ENCODE assay signal across 8 cellular contexts in genomic region chr12:110826592-110827200, GRCh38. TPM values are rescaled to one million over a fixed set of nuclear protein-coding genes. Genes with fewer than 3 reads are reported as not detected.
A peak's percentile ranks its signal among the peaks of the same experiment; 100 is the strongest.
DNase-seq lines count a peak whose midpoint lies in the region; ATAC-seq and TF ChIP-seq lines count a peak whose summit lies in the region.

No MANE protein-coding gene starts in this region.

- no peaks in the 10 kb centered on the region for H3K9me3 Mint-ChIP-seq in activated naive CD4-positive, alpha-beta T cell treated with anti-CD3 and anti-CD28 coated beads, Interleukin-2, amount 50 U/mL, for 72 hours

- peak overlapping the region in 1 of 2 donors; percentile 46 for H3K27ac Mint-ChIP-seq in activated naive CD4-positive, alpha-beta T cell treated with anti-CD3 and anti-CD28 coated beads, Interleukin-2, amount 50 U/mL, for 72 hours

- H3K9me3 ChIP-seq in cardiac muscle cell (ENCODE audit: low read depth) (no peaks in the 10 kb centered on the region), psoas muscle (no peaks in the 10 kb centered on the region), uterus (no peaks in the 10 kb centered on the region)

- H3K36me3 Mint-ChIP-seq in activated naive CD4-positive, alpha-beta T cell treated with anti-CD3 and anti-CD28 coated beads, Interleukin-2, amount 50 U/mL, for 72 hours, result no peaks in the 10 kb centered on the region

- no peak overlapping the region for H3K27ac ChIP-seq in cardiac muscle cell
- H3K27ac ChIP-seq in psoas muscle, result no peak overlapping the region
- no peak overlapping the region for H3K27ac ChIP-seq in uterus

- no peak for TF ChIP-seq POLR2A in uterus (IDR thresholded peaks at IDR 0.05)

- H3K36me3 ChIP-seq in cardiac muscle cell, result no peaks in the 10 kb centered on the region
- no peaks in the 10 kb centered on the region for H3K36me3 ChIP-seq in psoas muscle (ENCODE audit: insufficient read depth in 1 of 2, low read depth in 1 of 2)
- no peaks in the 10 kb centered on the region for H3K36me3 ChIP-seq in uterus

- ATAC-seq in GM21619 (IDR thresholded peaks at IDR 0.05; ENCODE audit: unreplicated experiment) (peak; percentile 80), SK-N-SH treated with all-trans-retinoic acid at 6 μM for 48 hours (peak; percentile 99), psoas muscle (peak; percentile 90 to 99 (median 96))
- ATAC-seq in activated naive CD4-positive, alpha-beta T cell treated with anti-CD3 and anti-CD28 coated beads, Interleukin-2, amount 50 U/mL, for 72 hours, result peak; percentile 95 to 97

- 12 to 20% (median 13%) methylated on average over 14 of the region's 14 CpGs for WGBS in psoas muscle, 3 donors

- intact Hi-C loops in psoas muscle (cut with DNase I), result loop anchor here in 1 of 2 donors (5.0 to 10.0 kb wide), 2 partner anchors 66 to 312 kb away; no protein-coding TSS in a partner anchor
- intact Hi-C loops in uterus (cut with DNase I; ENCODE audit: low total_unique reads), result no loop called here

- H3K27me3 ChIP-seq in cardiac muscle cell (peaks cover 7% of the 10 kb centered on the region), psoas muscle (ENCODE audit: insufficient read depth in 3 of 3, low read length in 2 of 3) (no peaks in the 10 kb centered on the region), uterus (no peaks in the 10 kb centered on the region)

- peak; percentile 61 for DNase-seq in CMK (ENCODE audit: low read depth)
- DNase-seq in NCI-H1105 (lab: John Stamatoyannopoulos, UW), result peak; percentile 71
- DNase-seq in activated naive CD4-positive, alpha-beta T cell treated with anti-CD3 and anti-CD28 coated beads, Interleukin-2, amount 50 U/mL, for 72 hours (ENCODE audit: low spot score in 2 of 2), result peak; percentile 84 to 90
- peak; percentile 88 to 93 for DNase-seq in cardiac muscle cell (ENCODE audit: low read depth in 1 of 2, low spot score in 1 of 2)
- peak; percentile 86 to 92 for DNase-seq in psoas muscle
- peak; percentile 67 to 75 for DNase-seq in uterus

- H3K4me1 ChIP-seq in cardiac muscle cell (ENCODE audit: low read depth), result no peaks in the 10 kb centered on the region
- H3K4me1 ChIP-seq in psoas muscle, result no peaks in the 10 kb centered on the region
- no peaks in the 10 kb centered on the region for H3K4me1 ChIP-seq in uterus

- peak; percentile 89 for TF ChIP-seq CTCF in cardiac muscle cell (IDR thresholded peaks at IDR 0.05; ENCODE audit: low read depth, low read length)
- TF ChIP-seq CTCF in psoas muscle (IDR thresholded peaks at IDR 0.05), result peak; percentile 72
- peak; percentile 46 to 80 (median 55) for TF ChIP-seq CTCF in uterus (IDR thresholded peaks at IDR 0.05)

- no peak overlapping the region for H3K4me3 ChIP-seq in cardiac muscle cell
- peak overlapping the region; percentile 42 for H3K4me3 ChIP-seq in psoas muscle
- H3K4me3 ChIP-seq in uterus, result no peak overlapping the region

TF ChIP-seq in SK-N-SH treated with all-trans-retinoic acid at 6 μM for 48 hours, 23 proteins besides CTCF, POLR2A, EP300 and RAD21:
- TF ChIP-seq SNAI2 (CRISPR knock-in tag; IDR thresholded peaks at IDR 0.05), result no peak
- TF ChIP-seq RARB (CRISPR knock-in tag; IDR thresholded peaks at IDR 0.05), result no peak
- no peak for TF ChIP-seq PPARA (CRISPR knock-in tag; IDR thresholded peaks at IDR 0.05; ENCODE audit: borderline replicate concordance)

RNA-seq across cellular contexts. Expression of gene CCDC63, which starts 20.1 kb away (rescaled TPM):
- total RNA-seq in activated naive CD4-positive, alpha-beta T cell treated with anti-CD3 and anti-CD28 coated beads, Interleukin-2, amount 50 U/mL, for 72 hours, result not detected
- total RNA-seq in cardiac muscle cell, result not detected in 2 replicates
- 0.11 and 0.22 TPM in 2 replicates for polyA plus RNA-seq in cardiac muscle cell
- total RNA-seq in psoas muscle, result not detected
- polyA plus RNA-seq in psoas muscle, result not detected
- total RNA-seq in uterus, result not detected
